ENCODE assay signal across 8 cellular contexts in the genomic region with DNA sequence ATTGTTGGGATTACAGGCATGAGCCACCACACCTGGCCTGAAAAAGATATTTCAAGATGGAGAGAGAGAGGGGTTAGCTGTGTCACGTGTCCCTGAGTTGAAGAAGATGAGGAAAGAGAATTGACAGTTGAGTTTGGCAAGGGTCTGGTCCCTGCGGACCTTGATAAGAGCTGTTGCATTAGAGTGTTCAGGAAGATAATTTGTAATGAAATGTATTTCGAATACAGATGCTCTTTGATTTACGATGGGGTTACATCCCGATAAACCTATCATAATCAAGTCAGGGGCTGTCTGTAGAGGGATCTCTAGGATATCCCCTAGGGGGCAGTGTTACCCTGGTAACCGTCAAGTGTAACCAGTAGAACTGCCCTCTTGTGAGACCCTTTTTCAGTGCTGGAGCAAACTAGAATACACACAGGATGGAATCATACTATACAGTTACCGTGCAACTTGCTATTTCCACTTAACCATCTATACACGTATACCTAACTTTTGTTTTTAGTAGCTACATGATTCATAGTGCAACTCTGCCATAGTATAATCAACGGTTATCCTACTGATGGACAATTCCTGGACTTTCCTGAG. TPM values are rescaled to one million over a fixed set of nuclear protein-coding genes. Genes with fewer than 3 reads are reported as not detected.
DNase-seq lines count a peak whose midpoint lies in the region; ATAC-seq and TF ChIP-seq lines count a peak whose summit lies in the region.

No MANE protein-coding gene starts in this region.

- H3K79me2 ChIP-seq in OCI-LY1 (ENCODE audit: insufficient read depth, low read length): peaks cover 16% of the 10 kb centered on the region

- intact Hi-C loops in cardiac septum (cut with DNase I) (no loop called here), lower leg skin (cut with DNase I; ENCODE audit: low total_unique reads) (no loop called here)
- intact Hi-C loops in activated T-helper 1 cell treated with anti-CD3 and anti-CD28 coated beads, Interleukin-12 subunit alpha, Interleukin-12 subunit beta, Interleukin-2, Interleukin-4 antibody, amounts not matched to agents 30 ng/mL and 10 ng/mL and 1 ng/mL, durations not matched to agents 14 hours and 24 hours and 36 hours (cut with micrococcal nuclease): loop anchor here (1.0 to 10.0 kb wide), 3 partner anchors 27 to 364 kb away; partner anchors contain the start of genes ZNF700 and ZNF823

- H3K9me3 ChIP-seq in cardiac muscle cell (ENCODE audit: low read depth): no peaks in the 10 kb centered on the region
- H3K9me3 ChIP-seq in OCI-LY1 (ENCODE audit: low read length): no peaks in the 10 kb centered on the region

- H2AFZ ChIP-seq in OCI-LY1 (ENCODE audit: low read length): no peak overlapping the region

- WGBS in lower leg skin, 2 donors: 16% methylated on average over 9 of the region's 9 CpGs

- no peaks in the 10 kb centered on the region for H3K27me3 ChIP-seq in cardiac muscle cell
- H3K27me3 ChIP-seq in OCI-LY1 (ENCODE audit: insufficient read depth, low read length): no peaks in the 10 kb centered on the region
- H3K27me3 ChIP-seq in foreskin keratinocyte: no peaks in the 10 kb centered on the region

- DNase-seq in cardiac muscle cell (ENCODE audit: low read depth in 1 of 2, low spot score in 1 of 2) (peak; percentile 81 to 88), cardiac septum (ENCODE audit: low spot score) (no peak), HS-27A (ENCODE audit: low read depth) (peak; percentile 36), foreskin keratinocyte (peak in 1 of 2 donors; percentile 52), progenitor cell of endocrine pancreas (ENCODE audit: low spot score, unreplicated experiment) (peak; percentile 21), lower leg skin (ENCODE audit: low spot score in 2 of 2) (no peak)
- peak; percentile 61 for DNase-seq in activated T-helper 1 cell treated with anti-CD3 and anti-CD28 coated beads, Interleukin-12 subunit alpha, Interleukin-12 subunit beta, Interleukin-2, Interleukin-4 antibody, amounts not matched to agents 30 ng/mL and 10 ng/mL and 1 ng/mL, durations not matched to agents 14 hours and 24 hours and 36 hours (ENCODE audit: low spot score)

- H3K36me3 ChIP-seq in cardiac muscle cell: no peaks in the 10 kb centered on the region
- H3K36me3 ChIP-seq in OCI-LY1 (ENCODE audit: insufficient read depth, low read length): peaks cover under 1% of the 10 kb centered on the region; the same call in 1 of the 2 replicates

- H3K27ac Mint-ChIP-seq in activated T-helper 1 cell treated with anti-CD3 and anti-CD28 coated beads, Interleukin-12 subunit alpha, Interleukin-12 subunit beta, Interleukin-2, Interleukin-4 antibody, amounts not matched to agents 30 ng/mL and 10 ng/mL and 1 ng/mL, durations not matched to agents 14 hours and 24 hours and 36 hours: peak overlapping the region; percentile 86
- peak overlapping the region; percentile 68 for H3K27ac Mint-ChIP-seq in progenitor cell of endocrine pancreas

- H3K4me1 ChIP-seq in cardiac muscle cell (ENCODE audit: low read depth): peaks cover 8% of the 10 kb centered on the region
- peaks cover 44% of the 10 kb centered on the region for H3K4me1 ChIP-seq in OCI-LY1 (ENCODE audit: insufficient read depth, low read length, severe bottlenecking)
- H3K4me1 ChIP-seq in foreskin keratinocyte: peaks cover 3% of the 10 kb centered on the region

- H4K20me1 ChIP-seq in OCI-LY1 (ENCODE audit: insufficient read depth, low read length): no peaks in the 10 kb centered on the region

- H3K9me3 Mint-ChIP-seq in activated T-helper 1 cell treated with anti-CD3 and anti-CD28 coated beads, Interleukin-12 subunit alpha, Interleukin-12 subunit beta, Interleukin-2, Interleukin-4 antibody, amounts not matched to agents 30 ng/mL and 10 ng/mL and 1 ng/mL, durations not matched to agents 14 hours and 24 hours and 36 hours: no peaks in the 10 kb centered on the region
- H3K9me3 Mint-ChIP-seq in progenitor cell of endocrine pancreas (ENCODE audit: low read depth): no peaks in the 10 kb centered on the region

- H3F3A ChIP-seq in OCI-LY1 (ENCODE audit: insufficient read depth, low read length): no peaks in the 10 kb centered on the region

- peaks cover 38% of the 10 kb centered on the region for H3K4me1 Mint-ChIP-seq in activated T-helper 1 cell treated with anti-CD3 and anti-CD28 coated beads, Interleukin-12 subunit alpha, Interleukin-12 subunit beta, Interleukin-2, Interleukin-4 antibody, amounts not matched to agents 30 ng/mL and 10 ng/mL and 1 ng/mL, durations not matched to agents 14 hours and 24 hours and 36 hours (ENCODE audit: low read depth)
- peaks cover 19% of the 10 kb centered on the region for H3K4me1 Mint-ChIP-seq in progenitor cell of endocrine pancreas (ENCODE audit: low read depth)

- H3K4me3 Mint-ChIP-seq in activated T-helper 1 cell treated with anti-CD3 and anti-CD28 coated beads, Interleukin-12 subunit alpha, Interleukin-12 subunit beta, Interleukin-2, Interleukin-4 antibody, amounts not matched to agents 30 ng/mL and 10 ng/mL and 1 ng/mL, durations not matched to agents 14 hours and 24 hours and 36 hours: peak overlapping the region; percentile 85
- H3K4me3 Mint-ChIP-seq in progenitor cell of endocrine pancreas (ENCODE audit: low read depth): peak overlapping the region; percentile 77

- peak; percentile 59 for TF ChIP-seq CTCF in cardiac muscle cell (IDR thresholded peaks at IDR 0.05; ENCODE audit: low read depth, low read length)
- TF ChIP-seq CTCF in OCI-LY1 (IDR thresholded peaks at IDR 0.05; ENCODE audit: low read length): peak; percentile 90
- TF ChIP-seq CTCF in foreskin keratinocyte (conservative IDR thresholded peaks at IDR 0.05): peak; percentile 79
- peak; percentile 66 for TF ChIP-seq CTCF in progenitor cell of endocrine pancreas (IDR thresholded peaks at IDR 0.05; ENCODE audit: unreplicated experiment)
- TF ChIP-seq CTCF in lower leg skin (IDR thresholded peaks at IDR 0.05): no peak

- H3K9ac ChIP-seq in OCI-LY1 (ENCODE audit: low read length): peak overlapping the region; percentile 94

- no peaks in the 10 kb centered on the region for H3K9me2 ChIP-seq in OCI-LY1 (ENCODE audit: low read depth, low read length)

- no peak for TF ChIP-seq POLR2A in lower leg skin (IDR thresholded peaks at IDR 0.05)

- no peak overlapping the region for H3K27ac ChIP-seq in cardiac muscle cell
- peak overlapping the region; percentile 70 for H3K27ac ChIP-seq in OCI-LY1 (ENCODE audit: low read depth, low read length, poor library complexity, severe bottlenecking)
- H3K27ac ChIP-seq in foreskin keratinocyte: no peak overlapping the region

- H3K4me2 ChIP-seq in OCI-LY1 (ENCODE audit: low read length): peak overlapping the region; percentile 81

- H3K36me3 Mint-ChIP-seq in activated T-helper 1 cell treated with anti-CD3 and anti-CD28 coated beads, Interleukin-12 subunit alpha, Interleukin-12 subunit beta, Interleukin-2, Interleukin-4 antibody, amounts not matched to agents 30 ng/mL and 10 ng/mL and 1 ng/mL, durations not matched to agents 14 hours and 24 hours and 36 hours (ENCODE audit: low read depth): peaks cover 2% of the 10 kb centered on the region
- H3K36me3 Mint-ChIP-seq in progenitor cell of endocrine pancreas (ENCODE audit: insufficient read depth): peaks cover 3% of the 10 kb centered on the region

- ATAC-seq in foreskin keratinocyte: peak; percentile 18

- no peak overlapping the region for H3K4me3 ChIP-seq in cardiac muscle cell
- H3K4me3 ChIP-seq in OCI-LY1 (ENCODE audit: low read depth, low read length, poor library complexity, severe bottlenecking): peak overlapping the region; percentile 98
- no peak overlapping the region for H3K4me3 ChIP-seq in lower leg skin (ENCODE audit: low read depth, poor library complexity, severe bottlenecking)

- no peaks in the 10 kb centered on the region for H3K27me3 Mint-ChIP-seq in activated T-helper 1 cell treated with anti-CD3 and anti-CD28 coated beads, Interleukin-12 subunit alpha, Interleukin-12 subunit beta, Interleukin-2, Interleukin-4 antibody, amounts not matched to agents 30 ng/mL and 10 ng/mL and 1 ng/mL, durations not matched to agents 14 hours and 24 hours and 36 hours (ENCODE audit: insufficient read depth)
- H3K27me3 Mint-ChIP-seq in progenitor cell of endocrine pancreas: no peaks in the 10 kb centered on the region

RNA-seq across cellular contexts. Expression of gene ELOF1, which starts 1.5 kb away (rescaled TPM):
- total RNA-seq in cardiac muscle cell (44.3 and 45.3 TPM in 2 replicates), cardiac septum (32.1 TPM), foreskin keratinocyte (79.1 and 83.8 TPM in 2 replicates), progenitor cell of endocrine pancreas (48.7 and 56.5 TPM in 2 replicates), lower leg skin (10 to 100 TPM; 22.3 to 41.5 (median 35.4) TPM)
- polyA plus RNA-seq in cardiac muscle cell (80.2 and 98.6 TPM in 2 replicates), foreskin keratinocyte (115 and 118 TPM in 2 replicates)
- 76.7 and 77.6 TPM in 2 replicates for total RNA-seq in activated T-helper 1 cell treated with anti-CD3 and anti-CD28 coated beads, Interleukin-12 subunit alpha, Interleukin-12 subunit beta, Interleukin-2, Interleukin-4 antibody, amounts not matched to agents 30 ng/mL and 10 ng/mL and 1 ng/mL, durations not matched to agents 14 hours and 24 hours and 36 hours

RNA-seq across cellular contexts. Expression of gene ACP5, which starts 16.9 kb away (rescaled TPM):
- total RNA-seq in cardiac muscle cell (1.9 TPM in 1 of 2 replicates, not detected in the other), cardiac septum (1.5 TPM), foreskin keratinocyte (13.2 and 14.5 TPM in 2 replicates), progenitor cell of endocrine pancreas (1.6 and 2.7 TPM in 2 replicates), lower leg skin (10 to 100 TPM; 29.0 to 63.5 (median 52.1) TPM)
- polyA plus RNA-seq in cardiac muscle cell (1.1 and 1.2 TPM in 2 replicates), foreskin keratinocyte (15.0 and 17.4 TPM in 2 replicates)
- 12.0 and 13.4 TPM in 2 replicates for total RNA-seq in activated T-helper 1 cell treated with anti-CD3 and anti-CD28 coated beads, Interleukin-12 subunit alpha, Interleukin-12 subunit beta, Interleukin-2, Interleukin-4 antibody, amounts not matched to agents 30 ng/mL and 10 ng/mL and 1 ng/mL, durations not matched to agents 14 hours and 24 hours and 36 hours

RNA-seq across cellular contexts. Expression of gene CNN1, which starts 21.8 kb away (rescaled TPM):
- total RNA-seq in cardiac muscle cell (288 and 520 TPM in 2 replicates), cardiac septum (236 TPM), foreskin keratinocyte (not detected in 2 replicates), progenitor cell of endocrine pancreas (3.2 and 9.0 TPM in 2 replicates), lower leg skin (10 to 100 TPM in 3 of 4 donors, 1 to 10 TPM in 1; 7.7 to 72.3 (median 19.7) TPM)
- polyA plus RNA-seq in cardiac muscle cell (219 and 388 TPM in 2 replicates), foreskin keratinocyte (0.03 TPM in 1 of 2 replicates, not detected in the other)
- total RNA-seq in activated T-helper 1 cell treated with anti-CD3 and anti-CD28 coated beads, Interleukin-12 subunit alpha, Interleukin-12 subunit beta, Interleukin-2, Interleukin-4 antibody, amounts not matched to agents 30 ng/mL and 10 ng/mL and 1 ng/mL, durations not matched to agents 14 hours and 24 hours and 36 hours: not detected in 2 replicates

RNA-seq across cellular contexts. Expression of gene ECSIT, which starts 31.6 kb away (rescaled TPM):
- total RNA-seq in cardiac muscle cell: 71.5 and 91.3 TPM in 2 replicates
- 56.6 and 64.0 TPM in 2 replicates for polyA plus RNA-seq in cardiac muscle cell
- total RNA-seq in cardiac septum: 92.9 TPM
- 37.3 and 38.8 TPM in 2 replicates for total RNA-seq in activated T-helper 1 cell treated with anti-CD3 and anti-CD28 coated beads, Interleukin-12 subunit alpha, Interleukin-12 subunit beta, Interleukin-2, Interleukin-4 antibody, amounts not matched to agents 30 ng/mL and 10 ng/mL and 1 ng/mL, durations not matched to agents 14 hours and 24 hours and 36 hours
- 28.6 and 29.9 TPM in 2 replicates for total RNA-seq in foreskin keratinocyte
- polyA plus RNA-seq in foreskin keratinocyte: 37.0 and 40.6 TPM in 2 replicates
- total RNA-seq in progenitor cell of endocrine pancreas: 36.1 and 38.5 TPM in 2 replicates
- total RNA-seq in lower leg skin: 10 to 100 TPM; 55.9 to 82.8 (median 57.7) TPM

RNA-seq across cellular contexts. Expression of gene ZNF627, which starts 36.8 kb away (rescaled TPM):
- 19.9 and 23.0 TPM in 2 replicates for total RNA-seq in cardiac muscle cell
- 17.5 and 19.4 TPM in 2 replicates for polyA plus RNA-seq in cardiac muscle cell
- total RNA-seq in cardiac septum: 6.4 TPM
- 4.3 and 5.2 TPM in 2 replicates for total RNA-seq in activated T-helper 1 cell treated with anti-CD3 and anti-CD28 coated beads, Interleukin-12 subunit alpha, Interleukin-12 subunit beta, Interleukin-2, Interleukin-4 antibody, amounts not matched to agents 30 ng/mL and 10 ng/mL and 1 ng/mL, durations not matched to agents 14 hours and 24 hours and 36 hours
- total RNA-seq in foreskin keratinocyte: 8.0 and 9.3 TPM in 2 replicates
- 3.2 and 3.5 TPM in 2 replicates for polyA plus RNA-seq in foreskin keratinocyte
- 31.9 and 33.6 TPM in 2 replicates for total RNA-seq in progenitor cell of endocrine pancreas
- total RNA-seq in lower leg skin: 10 to 100 TPM in 3 of 4 donors, 1 to 10 TPM in 1; 8.6 to 12.1 (median 11.2) TPM

Comparison
In these comparisons a context has a peak if more than half of its experiments do, and no peak if none do; other contexts are left out.
1. DNase-seq: peak in cardiac muscle cell (2 of 2), HS-27A (single experiment), activated T-helper 1 cell treated with anti-CD3 and anti-CD28 coated beads, Interleukin-12 subunit alpha, Interleukin-12 subunit beta, Interleukin-2, Interleukin-4 antibody, amounts not matched to agents 30 ng/mL and 10 ng/mL and 1 ng/mL, durations not matched to agents 14 hours and 24 hours and 36 hours (single experiment) and progenitor cell of endocrine pancreas (single experiment); none in cardiac septum (single experiment) and lower leg skin (0 of 2).
2. CTCF ChIP-seq: peak in cardiac muscle cell (single experiment), OCI-LY1 (single experiment), foreskin keratinocyte (single experiment) and progenitor cell of endocrine pancreas (single experiment); none in lower leg skin (0 of 3).